In genomic region chr1:155858805-155859233, GRCh38 we compare ENCODE assay signal across 8 cellular contexts. TPM values are rescaled to one million over a fixed set of nuclear protein-coding genes. Genes with fewer than 3 reads are reported as not detected.
DNase-seq lines count a peak whose midpoint lies in the region; ATAC-seq and TF ChIP-seq lines count a peak whose summit lies in the region.

No MANE protein-coding gene starts in this region.

- peaks cover 7% of the 10 kb centered on the region for H3K36me3 Mint-ChIP-seq in activated CD4-positive, alpha-beta T cell treated with anti-CD3 and anti-CD28 coated beads for 36 hours (ENCODE audit: low read depth)
- peaks cover 7% of the 10 kb centered on the region for H3K36me3 Mint-ChIP-seq in activated T-cell treated with anti-CD3 and anti-CD28 coated beads, Interleukin-2, amount 50 U/mL, for 4 hours (ENCODE audit: insufficient read depth)

- H3K4me3 Mint-ChIP-seq in activated CD4-positive, alpha-beta T cell treated with anti-CD3 and anti-CD28 coated beads for 36 hours: peak overlapping the region; percentile 78
- H3K4me3 Mint-ChIP-seq in activated T-cell treated with anti-CD3 and anti-CD28 coated beads, Interleukin-2, amount 50 U/mL, for 4 hours: peak overlapping the region; percentile 98

- peak overlapping the region; percentile 83 for H3K27ac Mint-ChIP-seq in activated CD4-positive, alpha-beta T cell treated with anti-CD3 and anti-CD28 coated beads for 36 hours

- CTCF ChIA-PET in activated CD4-positive, alpha-beta T cell treated with anti-CD3 and anti-CD28 coated beads for 36 hours (lab: Charles Lee): interaction anchor here (0.6 to 2.4 kb wide), 5 partner anchors 11 to 551 kb away, joined by 4 to 7 read pairs (median 5); partner anchors contain the start of gene FDPS

- ATAC-seq in activated CD4-positive, alpha-beta T cell treated with anti-CD3 and anti-CD28 coated beads for 36 hours: peak; percentile 6
- peak; percentile 7 for ATAC-seq in HG03439 (IDR thresholded peaks at IDR 0.05; ENCODE audit: unreplicated experiment)
- peak in 1 of 2 donors; percentile 2 for ATAC-seq in activated T-cell treated with anti-CD3 and anti-CD28 coated beads, Interleukin-2, amount 50 U/mL, for 4 hours

- H4K20me1 ChIP-seq in hepatocyte (ENCODE audit: insufficient read depth, poor library complexity, severe bottlenecking): no peaks in the 10 kb centered on the region

- H3K4me3 ChIP-seq in hepatocyte: peak overlapping the region; percentile 33

- no peaks in the 10 kb centered on the region for H3K9me2 ChIP-seq in hepatocyte (replicated peaks; ENCODE audit: insufficient read depth)

- 81% methylated on average over 12 of the region's 12 CpGs for WGBS in hepatocyte (ENCODE audit: low lambda C conversion rate, missing lambda C conversion rate)

- H3K27ac ChIP-seq in hepatocyte: peak overlapping the region; percentile 68

- no peaks in the 10 kb centered on the region for H3K36me3 ChIP-seq in hepatocyte (replicated peaks; ENCODE audit: insufficient read depth, low read depth)

- peaks cover 5% of the 10 kb centered on the region for H3K4me1 ChIP-seq in hepatocyte (ENCODE audit: insufficient read depth)

- intact Hi-C loops in activated CD4-positive, alpha-beta T cell treated with anti-CD3 and anti-CD28 coated beads for 36 hours (cut with DNase I, micrococcal nuclease): loop anchor here (1.0 to 10.0 kb wide), 15 partner anchors 52 to 886 kb away; partner anchors contain the start of genes ARHGEF2 (in 2 of the 2), KHDC4 (in 2 of the 2), CCT3 (in 1 of the 2) and DAP3 (in 1 of the 2)

- no peak for TF ChIP-seq CTCF in hepatocyte (IDR thresholded peaks at IDR 0.05; ENCODE audit: poor library complexity)

- POLR2A ChIA-PET in activated CD4-positive, alpha-beta T cell treated with anti-CD3 and anti-CD28 coated beads for 36 hours (lab: Charles Lee): interaction anchor here (0.5 to 1.2 kb wide), 4 partner anchors 35 to 119 kb away, joined by 3 to 11 read pairs (median 4); no protein-coding TSS in a partner anchor

- H3K4me1 Mint-ChIP-seq in activated CD4-positive, alpha-beta T cell treated with anti-CD3 and anti-CD28 coated beads for 36 hours: peaks cover 44% of the 10 kb centered on the region
- peaks cover 41% of the 10 kb centered on the region for H3K4me1 Mint-ChIP-seq in activated T-cell treated with anti-CD3 and anti-CD28 coated beads, Interleukin-2, amount 50 U/mL, for 4 hours (ENCODE audit: low read depth)

- peaks cover 3% of the 10 kb centered on the region for H3K27me3 Mint-ChIP-seq in activated CD4-positive, alpha-beta T cell treated with anti-CD3 and anti-CD28 coated beads for 36 hours
- no peaks in the 10 kb centered on the region for H3K27me3 Mint-ChIP-seq in activated T-cell treated with anti-CD3 and anti-CD28 coated beads, Interleukin-2, amount 50 U/mL, for 4 hours (ENCODE audit: low read depth)

- DNase-seq in activated CD4-positive, alpha-beta T cell treated with anti-CD3 and anti-CD28 coated beads for 36 hours: peak; percentile 56
- DNase-seq in activated CD4-positive, alpha-beta T cell treated with anti-CD3 and anti-CD28 coated beads, Interleukin-2, amount 50 U/mL, for 1 hour: no peak
- DNase-seq in activated T-cell treated with anti-CD3 and anti-CD28 coated beads, Interleukin-2, amount 50 U/mL, for 4 hours: no peak
- DNase-seq in hepatocyte (ENCODE audit: low spot score): peak; percentile 21
- peak; percentile 34 for DNase-seq in stimulated activated CD4-positive, alpha-beta T cell treated with anti-CD3 and anti-CD28 coated beads, Interleukin-4, amount 100 ng/mL, for 24 hours
- no peak for DNase-seq in hippocampal formation (lab: John Stamatoyannopoulos, UW)
- DNase-seq in putamen (ENCODE audit: low spot score): no peak

- no peaks in the 10 kb centered on the region for H3K9me3 ChIP-seq in hepatocyte (ENCODE audit: low read depth)

- peak overlapping the region; percentile 71 for H3K4me2 ChIP-seq in hepatocyte

- H2AFZ ChIP-seq in hepatocyte: peak overlapping the region; percentile 77

- H3K79me2 ChIP-seq in hepatocyte: peaks cover 26% of the 10 kb centered on the region

- no peaks in the 10 kb centered on the region for H3K9me3 Mint-ChIP-seq in activated CD4-positive, alpha-beta T cell treated with anti-CD3 and anti-CD28 coated beads for 36 hours (ENCODE audit: low read depth)
- H3K9me3 Mint-ChIP-seq in activated T-cell treated with anti-CD3 and anti-CD28 coated beads, Interleukin-2, amount 50 U/mL, for 4 hours: no peaks in the 10 kb centered on the region

- H3K27me3 ChIP-seq in hepatocyte: peaks cover 6% of the 10 kb centered on the region

RNA-seq across cellular contexts. Expression of gene SYT11, which starts 0.5 kb away (rescaled TPM):
- 10 to 100 TPM; 14.3 to 14.8 TPM for total RNA-seq in activated CD4-positive, alpha-beta T cell treated with anti-CD3 and anti-CD28 coated beads for 36 hours
- total RNA-seq in activated T-cell treated with anti-CD3 and anti-CD28 coated beads, Interleukin-2, amount 50 U/mL, for 4 hours: 1 to 10 TPM; 4.6 to 8.0 (median 5.4) TPM
- 1.3 and 2.0 TPM in 2 replicates for total RNA-seq in hepatocyte
- polyA plus RNA-seq in hepatocyte: 0.39 and 0.71 TPM in 2 replicates

RNA-seq across cellular contexts. Expression of gene GON4L, which starts 1.8 kb away (rescaled TPM):
- total RNA-seq in activated CD4-positive, alpha-beta T cell treated with anti-CD3 and anti-CD28 coated beads for 36 hours: 10 to 100 TPM; 44.2 to 48.8 TPM
- total RNA-seq in activated T-cell treated with anti-CD3 and anti-CD28 coated beads, Interleukin-2, amount 50 U/mL, for 4 hours: 10 to 100 TPM; 42.6 to 48.4 (median 47.8) TPM
- total RNA-seq in hepatocyte: 17.2 and 20.8 TPM in 2 replicates
- polyA plus RNA-seq in hepatocyte: 33.3 and 40.8 TPM in 2 replicates

RNA-seq across cellular contexts. Expression of gene RIT1, which starts 52.3 kb away (rescaled TPM):
- total RNA-seq in activated CD4-positive, alpha-beta T cell treated with anti-CD3 and anti-CD28 coated beads for 36 hours: 10 to 100 TPM; 20.3 to 23.0 TPM
- 10 to 100 TPM; 15.6 to 25.0 (median 17.9) TPM for total RNA-seq in activated T-cell treated with anti-CD3 and anti-CD28 coated beads, Interleukin-2, amount 50 U/mL, for 4 hours
- total RNA-seq in hepatocyte: 23.8 and 33.5 TPM in 2 replicates
- polyA plus RNA-seq in hepatocyte: 17.6 and 21.9 TPM in 2 replicates

Comparison
In these comparisons a context has a peak if more than half of its experiments do, and no peak if none do; other contexts are left out.
1. DNase-seq: peak in activated CD4-positive, alpha-beta T cell treated with anti-CD3 and anti-CD28 coated beads for 36 hours (single experiment), hepatocyte (single experiment) and stimulated activated CD4-positive, alpha-beta T cell treated with anti-CD3 and anti-CD28 coated beads, Interleukin-4, amount 100 ng/mL, for 24 hours (single experiment); none in activated CD4-positive, alpha-beta T cell treated with anti-CD3 and anti-CD28 coated beads, Interleukin-2, amount 50 U/mL, for 1 hour (single experiment), activated T-cell treated with anti-CD3 and anti-CD28 coated beads, Interleukin-2, amount 50 U/mL, for 4 hours (single experiment), hippocampal formation (0 of 2) and putamen (single experiment).